10 cellular contexts compared by ENCODE assay signal in genomic region chr10:63286754-63287264, GRCh38.
DNase-seq lines count a peak whose midpoint lies in the region; ATAC-seq, FAIRE-seq and TF ChIP-seq lines count a peak whose summit lies in the region.
"Had no signal": no experiment of that assay in that cellular context is flagged by ENCODE, and none has a peak within 500 bp of the region (broad histone marks: within the 10 kb centered on the region; RNA-seq: fewer than 3 reads in every experiment).

No MANE protein-coding gene starts in this region.

- no peak overlapping the region for H3K4me3 Mint-ChIP-seq in activated T-helper 1 cell treated with anti-CD3 and anti-CD28 coated beads, Interleukin-12 subunit alpha, Interleukin-12 subunit beta, Interleukin-2, Interleukin-4 antibody, amounts not matched to agents 30 ng/mL and 10 ng/mL and 1 ng/mL, durations not matched to agents 14 hours and 24 hours and 36 hours

- in situ Hi-C loops in IMR-90 (cut with MboI; ENCODE audit: low sequenced_read_pairs) = no loop called here

- intact Hi-C loops in IMR-90 (cut with micrococcal nuclease) = no loop called here
- intact Hi-C loops in activated T-helper 1 cell treated with anti-CD3 and anti-CD28 coated beads, Interleukin-12 subunit alpha, Interleukin-12 subunit beta, Interleukin-2, Interleukin-4 antibody, amounts not matched to agents 30 ng/mL and 10 ng/mL and 1 ng/mL, durations not matched to agents 14 hours and 24 hours and 36 hours (cut with micrococcal nuclease) = no loop called here

- DNase-seq in GM12865 (ENCODE audit: low read depth) = peak; percentile 71
- no peak for DNase-seq in IMR-90
- no peak for DNase-seq in activated T-helper 1 cell treated with anti-CD3 and anti-CD28 coated beads, Interleukin-12 subunit alpha, Interleukin-12 subunit beta, Interleukin-2, Interleukin-4 antibody, amounts not matched to agents 30 ng/mL and 10 ng/mL and 1 ng/mL, durations not matched to agents 14 hours and 24 hours and 36 hours (ENCODE audit: low spot score)
- DNase-seq in frontal cortex (ENCODE audit: low spot score in 2 of 2) = no peak
- DNase-seq in stimulated activated CD8-positive, alpha-beta memory T cell treated with anti-CD3 and anti-CD28 coated beads, Interleukin-4, amount 100 ng/mL, for 48 hours = no peak
- no peak for DNase-seq in NCI-H774 (lab: John Stamatoyannopoulos, UW)
- DNase-seq: body of pancreas, NCI-H524 treated with DMSO at 0.1 percent for 48 hours had no signal

- peaks cover 13% of the 10 kb centered on the region; the same call in 1 of the 2 replicates for H4K20me1 ChIP-seq in IMR-90 (ENCODE audit: insufficient read depth, low read length)

- no TSS peak for BruUV-seq in IMR-90 (replicated peaks; lab: Mats Ljungman, UMichigan)

- H2BK20ac ChIP-seq in IMR-90 (ENCODE audit: low read depth, low read length) = no peak overlapping the region

- H3K9me3 ChIP-seq in IMR-90 (ENCODE audit: control insufficient read depth, insufficient read depth, low read length) = no peaks in the 10 kb centered on the region
- H3K9me3 ChIP-seq: body of pancreas had no signal

- no peaks in the 10 kb centered on the region for H3K27me3 Mint-ChIP-seq in activated T-helper 1 cell treated with anti-CD3 and anti-CD28 coated beads, Interleukin-12 subunit alpha, Interleukin-12 subunit beta, Interleukin-2, Interleukin-4 antibody, amounts not matched to agents 30 ng/mL and 10 ng/mL and 1 ng/mL, durations not matched to agents 14 hours and 24 hours and 36 hours (ENCODE audit: insufficient read depth)

- no peak overlapping the region for H4K5ac ChIP-seq in IMR-90 (ENCODE audit: low read depth, low read length)

- H3K27ac Mint-ChIP-seq in activated T-helper 1 cell treated with anti-CD3 and anti-CD28 coated beads, Interleukin-12 subunit alpha, Interleukin-12 subunit beta, Interleukin-2, Interleukin-4 antibody, amounts not matched to agents 30 ng/mL and 10 ng/mL and 1 ng/mL, durations not matched to agents 14 hours and 24 hours and 36 hours = no peak overlapping the region

- H3K18ac ChIP-seq in IMR-90 (ENCODE audit: low read depth, low read length) = no peak overlapping the region

- no peak overlapping the region for H3K14ac ChIP-seq in IMR-90 (replicated peaks; ENCODE audit: low read depth, low read length)

- H3K4me3 ChIP-seq in GM12865 (ENCODE audit: low read depth, low read length) (peak overlapping the region; percentile 31), IMR-90 (ENCODE audit: insufficient read depth, low read depth, low read length) (no peak overlapping the region)
- H3K4me3 ChIP-seq: body of pancreas had no signal

- no peak overlapping the region for H2AK9ac ChIP-seq in IMR-90 (replicated peaks; ENCODE audit: low read depth, low read length, poor library complexity)

- CTCF ChIA-PET in IMR-90 (lab: Yijun Ruan, JAX) = interaction anchor here (0.7 kb wide), 1 partner anchor 265 kb away, joined by 3 read pairs; no protein-coding TSS in a partner anchor

- H3K4me1 Mint-ChIP-seq in activated T-helper 1 cell treated with anti-CD3 and anti-CD28 coated beads, Interleukin-12 subunit alpha, Interleukin-12 subunit beta, Interleukin-2, Interleukin-4 antibody, amounts not matched to agents 30 ng/mL and 10 ng/mL and 1 ng/mL, durations not matched to agents 14 hours and 24 hours and 36 hours (ENCODE audit: low read depth) = no peaks in the 10 kb centered on the region

- no peaks in the 10 kb centered on the region for H3K27me3 ChIP-seq in IMR-90 (ENCODE audit: control insufficient read depth, insufficient read depth, low read length)
- H3K27me3 ChIP-seq: body of pancreas had no signal

- dilution Hi-C loops in IMR-90 (cut with HindIII; ENCODE audit: low sequenced_read_pairs, unreplicated experiment) = no loop called here

- no peaks in the 10 kb centered on the region for H3K4me1 ChIP-seq in IMR-90 (ENCODE audit: control insufficient read depth, insufficient read depth, low read length)
- H3K4me1 ChIP-seq: body of pancreas had no signal

- H2BK15ac ChIP-seq in IMR-90 (ENCODE audit: low read depth, low read length) = no peak overlapping the region

- ATAC-seq in GM19452 (IDR thresholded peaks at IDR 0.05; ENCODE audit: unreplicated experiment) (peak; percentile 85), HG02885 (IDR thresholded peaks at IDR 0.05; ENCODE audit: poor library complexity, unreplicated experiment) (peak; percentile 87), IMR-90 (ENCODE audit: low read depth) (no peak)
- ATAC-seq: body of pancreas had no signal

- peaks cover 5% of the 10 kb centered on the region; the same call in 1 of the 2 replicates for H3K9me1 ChIP-seq in IMR-90 (ENCODE audit: insufficient read depth, low read length)

- H3K79me1 ChIP-seq in IMR-90 (ENCODE audit: low read depth in 1 of 2, low read length in 2 of 2) = peaks cover 24 to 48% of the 10 kb centered on the region in 2 experiments

- no peak overlapping the region for H2AK5ac ChIP-seq in IMR-90 (ENCODE audit: low read depth, low read length)

- H3K36me3 ChIP-seq in IMR-90 (ENCODE audit: control insufficient read depth, insufficient read depth, low read length) = no peaks in the 10 kb centered on the region

- H3K4ac ChIP-seq in IMR-90 (ENCODE audit: low read depth, low read length) = no peak overlapping the region

- FAIRE-seq in frontal cortex (lab: Jason Lieb, UNC) = no peak

- H3K36me3 Mint-ChIP-seq in activated T-helper 1 cell treated with anti-CD3 and anti-CD28 coated beads, Interleukin-12 subunit alpha, Interleukin-12 subunit beta, Interleukin-2, Interleukin-4 antibody, amounts not matched to agents 30 ng/mL and 10 ng/mL and 1 ng/mL, durations not matched to agents 14 hours and 24 hours and 36 hours (ENCODE audit: low read depth) = peaks cover 2% of the 10 kb centered on the region

- POLR2A ChIA-PET in IMR-90 (lab: Charles Lee; ENCODE audit: unreplicated experiment) = no interaction called here

- H2AFZ ChIP-seq in IMR-90 (replicated peaks; ENCODE audit: low read length, poor library complexity) = no peak overlapping the region

- TF ChIP-seq CTCF in GM12865 (IDR thresholded peaks at IDR 0.05; ENCODE audit: insufficient read depth, low read depth, low read length, missing control alignments) = no peak
- no peak for TF ChIP-seq CTCF in IMR-90 (conservative IDR thresholded peaks at IDR 0.05; ENCODE audit: low read depth, low read length)

- H3K56ac ChIP-seq in IMR-90 (ENCODE audit: extremely low read depth, insufficient read depth, low read length) = no peak overlapping the region

- no peak for TF ChIP-seq RAD21 in IMR-90 (IDR thresholded peaks at IDR 0.05; ENCODE audit: low read length)

- H2BK5ac ChIP-seq in IMR-90 (ENCODE audit: low read depth, low read length, poor library complexity, severe bottlenecking) = no peak overlapping the region

- no peak overlapping the region for H3K4me2 ChIP-seq in IMR-90 (ENCODE audit: low read depth, low read length)

- H3K9me3 Mint-ChIP-seq in activated T-helper 1 cell treated with anti-CD3 and anti-CD28 coated beads, Interleukin-12 subunit alpha, Interleukin-12 subunit beta, Interleukin-2, Interleukin-4 antibody, amounts not matched to agents 30 ng/mL and 10 ng/mL and 1 ng/mL, durations not matched to agents 14 hours and 24 hours and 36 hours = no peaks in the 10 kb centered on the region

- H2BK120ac ChIP-seq in IMR-90 (ENCODE audit: low read depth, low read length) = no peak overlapping the region

- no peak overlapping the region for H3K9ac ChIP-seq in IMR-90 (ENCODE audit: low read depth, low read length)

- WGBS in IMR-90 (ENCODE audit: extremely low coverage in 2 of 2, insufficient read length in 1 of 2), 2 experiments = no CpG with 5 or more reads among the region's 4 CpGs

- no peak overlapping the region for H3K27ac ChIP-seq in IMR-90 (ENCODE audit: insufficient read depth, low read length)
- H3K27ac ChIP-seq: body of pancreas had no signal

- no peak overlapping the region for H3K23ac ChIP-seq in IMR-90 (ENCODE audit: low read depth, low read length)

- H4K8ac ChIP-seq in IMR-90 (ENCODE audit: low read depth in 2 of 2, low read length in 2 of 2) = no peak overlapping the region

- no peak for TF ChIP-seq POLR2A in IMR-90 (IDR thresholded peaks at IDR 0.05; ENCODE audit: low read depth, low read length)

- H4K91ac ChIP-seq in IMR-90 (ENCODE audit: insufficient read depth, low read depth, low read length) = no peak overlapping the region

TF ChIP-seq in IMR-90, 13 proteins besides CTCF, POLR2A, EP300 and RAD21:
- TF ChIP-seq CEBPB (IDR thresholded peaks at IDR 0.05; ENCODE audit: low read depth, low read length) = peak; percentile 74
- TF ChIP-seq CHD1 (IDR thresholded peaks at IDR 0.05; ENCODE audit: low read depth, low read length) = no peak
TF ChIP-seq in IMR-90: peak in this region for 1.
